Comparison of ENCODE assay signal across 7 cellular contexts in the genomic region with DNA sequence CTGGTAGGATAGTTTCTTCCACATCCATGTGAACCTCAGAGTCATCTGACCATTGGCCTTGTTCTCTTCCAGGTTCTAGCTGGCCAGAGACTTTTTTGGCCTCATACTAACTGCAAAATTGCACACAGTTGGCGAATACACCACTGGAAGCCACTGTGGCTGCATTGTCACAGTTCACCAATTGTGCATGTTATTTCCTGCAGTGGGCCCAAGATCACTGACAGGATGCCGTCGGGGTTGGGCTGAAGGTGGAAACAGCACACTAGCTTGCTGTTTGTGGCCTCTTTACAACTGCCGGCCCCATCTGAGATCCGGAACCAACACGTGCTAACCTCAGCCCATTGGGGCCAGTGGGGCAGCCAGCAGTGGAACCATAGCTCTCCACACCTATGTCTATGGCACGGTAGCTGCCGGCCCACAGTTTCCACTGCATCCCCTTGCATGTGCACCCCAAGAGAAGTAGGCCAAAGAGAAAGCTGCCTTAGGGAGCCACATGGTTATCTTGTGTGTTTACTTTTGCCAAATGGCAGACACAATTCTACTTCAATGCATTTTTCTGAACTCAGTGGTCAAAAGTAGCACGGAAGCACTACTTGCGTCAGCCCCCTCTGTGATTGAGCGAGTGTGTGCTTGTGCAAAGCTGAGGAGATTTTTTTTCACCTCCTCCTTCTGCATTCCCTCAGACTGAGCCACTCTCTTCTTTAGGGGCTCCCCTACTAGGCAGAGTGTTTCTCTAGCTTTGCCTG.
DNase-seq lines count a peak whose midpoint lies in the region; ATAC-seq and TF ChIP-seq lines count a peak whose summit lies in the region.

No MANE protein-coding gene starts in this region.

- ATAC-seq in GM21526 (IDR thresholded peaks at IDR 0.05; ENCODE audit: low FRiP score, unreplicated experiment): peak; percentile 31
- ATAC-seq in activated naive CD8-positive, alpha-beta T cell treated with anti-CD3 and anti-CD28 coated beads, Interleukin-2, amount 50 U/mL, for 24 hours: peak; percentile 33
- no peak for ATAC-seq in HG03469 (IDR thresholded peaks at IDR 0.05; ENCODE audit: unreplicated experiment)

- no peaks in the 10 kb centered on the region for H3K9me3 ChIP-seq in Peyer's patch

- peaks cover 0 to 26% (median 12%) of the 10 kb centered on the region in 4 donors for H3K4me1 ChIP-seq in Peyer's patch

- no peaks in the 10 kb centered on the region for H3K36me3 ChIP-seq in Peyer's patch

- H3K27ac Mint-ChIP-seq in activated naive CD8-positive, alpha-beta T cell treated with anti-CD3 and anti-CD28 coated beads, Interleukin-2, amount 50 U/mL, for 24 hours: peak overlapping the region; percentile 94

- no peak overlapping the region for H3K4me3 ChIP-seq in Peyer's patch

- H3K27me3 Mint-ChIP-seq in activated naive CD8-positive, alpha-beta T cell treated with anti-CD3 and anti-CD28 coated beads, Interleukin-2, amount 50 U/mL, for 24 hours: no peaks in the 10 kb centered on the region

- peak; percentile 49 to 93 (median 91) for DNase-seq in Peyer's patch
- DNase-seq in activated naive CD8-positive, alpha-beta T cell treated with anti-CD3 and anti-CD28 coated beads, Interleukin-2, amount 50 U/mL, for 24 hours: peak; percentile 56
- peak; percentile 67 for DNase-seq in renal cortical epithelial cell (ENCODE audit: low read depth)
- DNase-seq in SIG-M5 (lab: John Stamatoyannopoulos, UW): no peak
- DNase-seq in NCI-H1105 treated with DMSO at 0.1 percent for 48 hours (lab: John Stamatoyannopoulos, UW): no peak

- H3K9me3 Mint-ChIP-seq in activated naive CD8-positive, alpha-beta T cell treated with anti-CD3 and anti-CD28 coated beads, Interleukin-2, amount 50 U/mL, for 24 hours: no peaks in the 10 kb centered on the region

- H3K4me3 Mint-ChIP-seq in activated naive CD8-positive, alpha-beta T cell treated with anti-CD3 and anti-CD28 coated beads, Interleukin-2, amount 50 U/mL, for 24 hours: peak overlapping the region; percentile 51

- TF ChIP-seq POLR2A in Peyer's patch (IDR thresholded peaks at IDR 0.05): no peak

- no peak for TF ChIP-seq CTCF in Peyer's patch (IDR thresholded peaks at IDR 0.05)

- peaks cover 3% of the 10 kb centered on the region for H3K36me3 Mint-ChIP-seq in activated naive CD8-positive, alpha-beta T cell treated with anti-CD3 and anti-CD28 coated beads, Interleukin-2, amount 50 U/mL, for 24 hours (ENCODE audit: low read depth)

- H3K27ac ChIP-seq in Peyer's patch: peak overlapping the region; percentile 48 to 85 (median 61)

- H3K4me1 Mint-ChIP-seq in activated naive CD8-positive, alpha-beta T cell treated with anti-CD3 and anti-CD28 coated beads, Interleukin-2, amount 50 U/mL, for 24 hours: peaks cover 95% of the 10 kb centered on the region

- H3K27me3 ChIP-seq in Peyer's patch: no peaks in the 10 kb centered on the region

Comparison
In these comparisons a context has a peak if more than half of its experiments do, and no peak if none do; other contexts are left out.
1. DNase-seq: peak in Peyer's patch (3 of 3), activated naive CD8-positive, alpha-beta T cell treated with anti-CD3 and anti-CD28 coated beads, Interleukin-2, amount 50 U/mL, for 24 hours (single experiment) and renal cortical epithelial cell (single experiment); none in SIG-M5 (single experiment) and NCI-H1105 treated with DMSO at 0.1 percent for 48 hours (single experiment).